1 cellular context compared by ENCODE assay signal in the genomic region with DNA sequence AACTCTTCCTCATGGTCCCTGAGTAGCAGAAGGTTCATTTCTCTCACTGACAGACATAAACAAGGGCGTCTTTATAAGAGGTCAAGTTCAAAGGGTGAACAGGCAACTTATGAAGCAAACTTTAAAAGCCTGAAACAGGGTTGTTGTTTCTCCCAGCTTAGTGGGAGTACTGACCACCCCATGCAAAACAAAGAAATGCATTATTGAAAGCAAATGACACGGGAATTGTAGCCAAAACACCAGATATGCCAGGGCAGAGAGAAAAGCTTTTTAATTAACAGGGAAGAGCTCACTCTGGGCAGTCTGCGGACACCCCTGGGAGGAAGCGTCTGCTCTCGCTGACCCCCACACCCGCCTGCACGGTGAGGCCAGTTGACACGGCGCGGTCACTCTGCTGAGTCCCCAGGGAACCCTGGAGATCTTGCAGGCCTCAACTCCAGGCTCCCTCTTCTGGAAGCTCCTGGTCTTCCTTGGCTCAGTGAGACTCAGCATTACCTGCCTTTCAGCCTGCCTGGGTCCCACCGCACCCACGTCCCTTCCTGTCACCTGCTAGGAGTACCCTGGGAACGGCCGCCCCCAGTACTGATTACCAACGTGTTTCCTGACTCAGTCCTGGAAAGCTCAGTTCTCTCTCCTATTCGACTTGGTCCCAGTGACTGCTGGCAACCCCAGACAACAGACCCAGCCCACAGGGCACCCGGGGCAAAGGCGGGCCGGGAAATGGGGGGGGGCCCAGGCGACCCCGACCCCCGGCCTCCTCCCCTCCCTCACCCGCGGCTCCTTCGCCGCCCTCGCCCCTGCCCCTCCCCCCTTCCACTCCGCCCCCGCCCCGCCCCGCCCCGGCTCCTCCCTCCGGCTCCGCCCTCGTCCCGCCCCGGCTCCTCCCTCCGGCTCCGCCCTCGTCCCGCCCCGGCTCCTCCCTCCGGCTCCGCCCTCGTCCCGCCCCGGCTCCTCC.
TF ChIP-seq lines count a peak whose summit lies in the region.

No MANE protein-coding gene starts in this region.

TF ChIP-seq in K562, 482 proteins besides CTCF, POLR2A, EP300 and RAD21 (continued from another document and continues in another):
- TF ChIP-seq, protein P1, sequence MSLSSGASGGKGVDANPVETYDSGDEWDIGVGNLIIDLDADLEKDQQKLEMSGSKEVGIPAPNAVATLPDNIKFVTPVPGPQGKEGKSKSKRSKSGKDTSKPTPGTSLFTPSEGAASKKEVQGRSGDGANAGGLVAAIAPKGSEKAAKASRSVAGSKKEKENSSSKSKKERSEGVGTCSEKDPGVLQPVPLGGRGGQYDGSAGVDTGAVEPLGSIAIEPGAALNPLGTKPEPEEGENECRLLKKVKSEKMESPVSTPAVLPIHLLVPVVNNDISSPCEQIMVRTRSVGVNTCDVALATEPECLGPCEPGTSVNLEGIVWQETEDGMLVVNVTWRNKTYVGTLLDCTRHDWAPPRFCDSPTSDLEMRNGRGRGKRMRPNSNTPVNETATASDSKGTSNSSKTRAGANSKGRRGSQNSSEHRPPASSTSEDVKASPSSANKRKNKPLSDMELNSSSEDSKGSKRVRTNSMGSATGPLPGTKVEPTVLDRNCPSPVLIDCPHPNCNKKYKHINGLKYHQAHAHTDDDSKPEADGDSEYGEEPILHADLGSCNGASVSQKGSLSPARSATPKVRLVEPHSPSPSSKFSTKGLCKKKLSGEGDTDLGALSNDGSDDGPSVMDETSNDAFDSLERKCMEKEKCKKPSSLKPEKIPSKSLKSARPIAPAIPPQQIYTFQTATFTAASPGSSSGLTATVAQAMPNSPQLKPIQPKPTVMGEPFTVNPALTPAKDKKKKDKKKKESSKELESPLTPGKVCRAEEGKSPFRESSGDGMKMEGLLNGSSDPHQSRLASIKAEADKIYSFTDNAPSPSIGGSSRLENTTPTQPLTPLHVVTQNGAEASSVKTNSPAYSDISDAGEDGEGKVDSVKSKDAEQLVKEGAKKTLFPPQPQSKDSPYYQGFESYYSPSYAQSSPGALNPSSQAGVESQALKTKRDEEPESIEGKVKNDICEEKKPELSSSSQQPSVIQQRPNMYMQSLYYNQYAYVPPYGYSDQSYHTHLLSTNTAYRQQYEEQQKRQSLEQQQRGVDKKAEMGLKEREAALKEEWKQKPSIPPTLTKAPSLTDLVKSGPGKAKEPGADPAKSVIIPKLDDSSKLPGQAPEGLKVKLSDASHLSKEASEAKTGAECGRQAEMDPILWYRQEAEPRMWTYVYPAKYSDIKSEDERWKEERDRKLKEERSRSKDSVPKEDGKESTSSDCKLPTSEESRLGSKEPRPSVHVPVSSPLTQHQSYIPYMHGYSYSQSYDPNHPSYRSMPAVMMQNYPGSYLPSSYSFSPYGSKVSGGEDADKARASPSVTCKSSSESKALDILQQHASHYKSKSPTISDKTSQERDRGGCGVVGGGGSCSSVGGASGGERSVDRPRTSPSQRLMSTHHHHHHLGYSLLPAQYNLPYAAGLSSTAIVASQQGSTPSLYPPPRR (CRISPR knock-in tag; IDR thresholded peaks at IDR 0.05; ENCODE audit: borderline replicate concordance) = 0 out of 2 replicates have a peak, but pooled peaks have one; percentile 77
- TF ChIP-seq ZSCAN32 (CRISPR knock-in tag; IDR thresholded peaks at IDR 0.05) (peak; percentile 63; the same call in 1 of the 2 replicates), ERF (CRISPR knock-in tag; IDR thresholded peaks at IDR 0.05) (no peak), LCOR (CRISPR knock-in tag; IDR thresholded peaks at IDR 0.05) (no peak), MIER1 (IDR thresholded peaks at IDR 0.05; ENCODE audit: low read depth) (no peak), HDAC2 (IDR thresholded peaks at IDR 0.05) (0 out of 2 replicates have a peak, but pooled peaks have one; percentile 30), YY1 (IDR thresholded peaks at IDR 0.05; ENCODE audit: borderline replicate concordance in 1 of 3, control insufficient read depth in 1 of 3, extremely low read depth in 1 of 3, insufficient read depth in 3 of 3, insufficient read length in 1 of 3, insufficient replicate concordance in 2 of 3, low read depth in 1 of 3, low read length in 2 of 3) (no peak), NCOA2 (IDR thresholded peaks at IDR 0.05; ENCODE audit: partially characterized antibody in 2 of 2) (no peak), FOXP1 (CRISPR knock-in tag; IDR thresholded peaks at IDR 0.05) (no peak), KAT8 (IDR thresholded peaks at IDR 0.05; ENCODE audit: low read depth) (no peak), ZNF224 (CRISPR knock-in tag; IDR thresholded peaks at IDR 0.05) (no peak), SRSF9 (IDR thresholded peaks at IDR 0.05; ENCODE audit: borderline replicate concordance, low read depth, low read length) (no peak), MEIS2 (IDR thresholded peaks at IDR 0.05; ENCODE audit: partially characterized antibody) (no peak), ZNF354B (CRISPR knock-in tag; IDR thresholded peaks at IDR 0.05) (no peak), ATF1 (CRISPR knock-in tag; IDR thresholded peaks at IDR 0.05) (no peak), ATF1 (tag; IDR thresholded peaks at IDR 0.05) (peak; percentile 20; the same call in 1 of the 2 replicates), ZNF134 (CRISPR knock-in tag; conservative IDR thresholded peaks at IDR 0.05) (no peak)
- TF ChIP-seq, protein P2, sequence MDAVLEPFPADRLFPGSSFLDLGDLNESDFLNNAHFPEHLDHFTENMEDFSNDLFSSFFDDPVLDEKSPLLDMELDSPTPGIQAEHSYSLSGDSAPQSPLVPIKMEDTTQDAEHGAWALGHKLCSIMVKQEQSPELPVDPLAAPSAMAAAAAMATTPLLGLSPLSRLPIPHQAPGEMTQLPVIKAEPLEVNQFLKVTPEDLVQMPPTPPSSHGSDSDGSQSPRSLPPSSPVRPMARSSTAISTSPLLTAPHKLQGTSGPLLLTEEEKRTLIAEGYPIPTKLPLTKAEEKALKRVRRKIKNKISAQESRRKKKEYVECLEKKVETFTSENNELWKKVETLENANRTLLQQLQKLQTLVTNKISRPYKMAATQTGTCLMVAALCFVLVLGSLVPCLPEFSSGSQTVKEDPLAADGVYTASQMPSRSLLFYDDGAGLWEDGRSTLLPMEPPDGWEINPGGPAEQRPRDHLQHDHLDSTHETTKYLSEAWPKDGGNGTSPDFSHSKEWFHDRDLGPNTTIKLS (IDR thresholded peaks at IDR 0.05; ENCODE audit: borderline replicate concordance, low read depth) = no peak
- TF ChIP-seq, protein P3, sequence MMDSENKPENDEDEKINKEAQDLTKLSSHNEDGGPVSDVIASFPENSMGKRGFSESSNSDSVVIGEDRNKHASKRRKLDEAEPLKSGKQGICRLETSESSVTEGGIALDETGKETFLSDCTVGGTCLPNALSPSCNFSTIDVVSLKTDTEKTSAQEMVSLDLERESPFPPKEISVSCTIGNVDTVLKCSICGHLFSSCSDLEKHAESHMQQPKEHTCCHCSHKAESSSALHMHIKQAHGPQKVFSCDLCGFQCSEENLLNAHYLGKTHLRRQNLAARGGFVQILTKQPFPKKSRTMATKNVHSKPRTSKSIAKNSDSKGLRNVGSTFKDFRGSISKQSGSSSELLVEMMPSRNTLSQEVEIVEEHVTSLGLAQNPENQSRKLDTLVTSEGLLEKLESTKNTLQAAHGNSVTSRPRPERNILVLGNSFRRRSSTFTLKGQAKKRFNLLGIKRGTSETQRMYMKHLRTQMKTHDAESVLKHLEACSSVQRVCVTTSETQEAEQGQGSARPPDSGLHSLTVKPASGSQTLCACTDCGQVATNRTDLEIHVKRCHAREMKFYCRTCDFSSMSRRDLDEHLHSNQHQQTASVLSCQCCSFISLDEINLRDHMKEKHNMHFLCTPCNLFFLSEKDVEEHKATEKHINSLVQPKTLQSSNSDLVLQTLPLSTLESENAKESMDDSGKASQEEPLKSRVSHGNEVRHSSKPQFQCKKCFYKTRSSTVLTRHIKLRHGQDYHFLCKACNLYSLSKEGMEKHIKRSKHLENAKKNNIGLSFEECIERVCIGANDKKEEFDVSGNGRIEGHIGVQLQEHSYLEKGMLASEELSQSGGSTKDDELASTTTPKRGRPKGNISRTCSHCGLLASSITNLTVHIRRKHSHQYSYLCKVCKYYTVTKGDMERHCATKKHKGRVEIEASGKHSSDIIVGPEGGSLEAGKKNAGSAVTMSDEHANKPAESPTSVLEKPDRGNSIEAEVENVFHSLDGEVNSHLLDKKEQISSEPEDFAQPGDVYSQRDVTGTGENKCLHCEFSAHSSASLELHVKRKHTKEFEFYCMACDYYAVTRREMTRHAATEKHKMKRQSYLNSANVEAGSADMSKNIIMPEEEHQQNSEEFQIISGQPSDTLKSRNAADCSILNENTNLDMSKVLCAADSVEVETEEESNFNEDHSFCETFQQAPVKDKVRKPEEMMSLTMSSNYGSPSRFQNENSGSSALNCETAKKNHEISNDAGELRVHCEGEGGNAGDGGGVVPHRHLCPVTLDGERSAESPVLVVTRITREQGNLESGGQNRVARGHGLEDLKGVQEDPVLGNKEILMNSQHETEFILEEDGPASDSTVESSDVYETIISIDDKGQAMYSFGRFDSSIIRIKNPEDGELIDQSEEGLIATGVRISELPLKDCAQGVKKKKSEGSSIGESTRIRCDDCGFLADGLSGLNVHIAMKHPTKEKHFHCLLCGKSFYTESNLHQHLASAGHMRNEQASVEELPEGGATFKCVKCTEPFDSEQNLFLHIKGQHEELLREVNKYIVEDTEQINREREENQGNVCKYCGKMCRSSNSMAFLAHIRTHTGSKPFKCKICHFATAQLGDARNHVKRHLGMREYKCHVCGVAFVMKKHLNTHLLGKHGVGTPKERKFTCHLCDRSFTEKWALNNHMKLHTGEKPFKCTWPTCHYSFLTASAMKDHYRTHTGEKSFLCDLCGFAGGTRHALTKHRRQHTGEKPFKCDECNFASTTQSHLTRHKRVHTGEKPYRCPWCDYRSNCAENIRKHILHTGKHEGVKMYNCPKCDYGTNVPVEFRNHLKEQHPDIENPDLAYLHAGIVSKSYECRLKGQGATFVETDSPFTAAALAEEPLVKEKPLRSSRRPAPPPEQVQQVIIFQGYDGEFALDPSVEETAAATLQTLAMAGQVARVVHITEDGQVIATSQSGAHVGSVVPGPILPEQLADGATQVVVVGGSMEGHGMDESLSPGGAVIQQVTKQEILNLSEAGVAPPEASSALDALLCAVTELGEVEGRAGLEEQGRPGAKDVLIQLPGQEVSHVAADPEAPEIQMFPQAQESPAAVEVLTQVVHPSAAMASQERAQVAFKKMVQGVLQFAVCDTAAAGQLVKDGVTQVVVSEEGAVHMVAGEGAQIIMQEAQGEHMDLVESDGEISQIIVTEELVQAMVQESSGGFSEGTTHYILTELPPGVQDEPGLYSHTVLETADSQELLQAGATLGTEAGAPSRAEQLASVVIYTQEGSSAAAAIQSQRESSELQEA (IDR thresholded peaks at IDR 0.05; ENCODE audit: low read depth) = no peak
- TF ChIP-seq, protein P4, sequence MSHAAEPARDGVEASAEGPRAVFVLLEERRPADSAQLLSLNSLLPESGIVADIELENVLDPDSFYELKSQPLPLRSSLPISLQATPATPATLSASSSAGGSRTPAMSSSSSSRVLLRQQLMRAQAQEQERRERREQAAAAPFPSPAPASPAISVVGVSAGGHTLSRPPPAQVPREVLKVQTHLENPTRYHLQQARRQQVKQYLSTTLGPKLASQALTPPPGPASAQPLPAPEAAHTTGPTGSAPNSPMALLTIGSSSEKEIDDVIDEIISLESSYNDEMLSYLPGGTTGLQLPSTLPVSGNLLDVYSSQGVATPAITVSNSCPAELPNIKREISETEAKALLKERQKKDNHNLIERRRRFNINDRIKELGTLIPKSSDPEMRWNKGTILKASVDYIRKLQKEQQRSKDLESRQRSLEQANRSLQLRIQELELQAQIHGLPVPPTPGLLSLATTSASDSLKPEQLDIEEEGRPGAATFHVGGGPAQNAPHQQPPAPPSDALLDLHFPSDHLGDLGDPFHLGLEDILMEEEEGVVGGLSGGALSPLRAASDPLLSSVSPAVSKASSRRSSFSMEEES (CRISPR knock-in tag; IDR thresholded peaks at IDR 0.05) = no peak
- TF ChIP-seq, protein P5, sequence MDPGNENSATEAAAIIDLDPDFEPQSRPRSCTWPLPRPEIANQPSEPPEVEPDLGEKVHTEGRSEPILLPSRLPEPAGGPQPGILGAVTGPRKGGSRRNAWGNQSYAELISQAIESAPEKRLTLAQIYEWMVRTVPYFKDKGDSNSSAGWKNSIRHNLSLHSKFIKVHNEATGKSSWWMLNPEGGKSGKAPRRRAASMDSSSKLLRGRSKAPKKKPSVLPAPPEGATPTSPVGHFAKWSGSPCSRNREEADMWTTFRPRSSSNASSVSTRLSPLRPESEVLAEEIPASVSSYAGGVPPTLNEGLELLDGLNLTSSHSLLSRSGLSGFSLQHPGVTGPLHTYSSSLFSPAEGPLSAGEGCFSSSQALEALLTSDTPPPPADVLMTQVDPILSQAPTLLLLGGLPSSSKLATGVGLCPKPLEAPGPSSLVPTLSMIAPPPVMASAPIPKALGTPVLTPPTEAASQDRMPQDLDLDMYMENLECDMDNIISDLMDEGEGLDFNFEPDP (CRISPR knock-in tag; IDR thresholded peaks at IDR 0.05) = no peak
- TF ChIP-seq, protein P6, sequence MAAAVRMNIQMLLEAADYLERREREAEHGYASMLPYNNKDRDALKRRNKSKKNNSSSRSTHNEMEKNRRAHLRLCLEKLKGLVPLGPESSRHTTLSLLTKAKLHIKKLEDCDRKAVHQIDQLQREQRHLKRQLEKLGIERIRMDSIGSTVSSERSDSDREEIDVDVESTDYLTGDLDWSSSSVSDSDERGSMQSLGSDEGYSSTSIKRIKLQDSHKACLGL (CRISPR knock-in tag; IDR thresholded peaks at IDR 0.05; ENCODE audit: borderline replicate concordance, poor library complexity, severe bottlenecking) = no peak
- TF ChIP-seq, protein P7, sequence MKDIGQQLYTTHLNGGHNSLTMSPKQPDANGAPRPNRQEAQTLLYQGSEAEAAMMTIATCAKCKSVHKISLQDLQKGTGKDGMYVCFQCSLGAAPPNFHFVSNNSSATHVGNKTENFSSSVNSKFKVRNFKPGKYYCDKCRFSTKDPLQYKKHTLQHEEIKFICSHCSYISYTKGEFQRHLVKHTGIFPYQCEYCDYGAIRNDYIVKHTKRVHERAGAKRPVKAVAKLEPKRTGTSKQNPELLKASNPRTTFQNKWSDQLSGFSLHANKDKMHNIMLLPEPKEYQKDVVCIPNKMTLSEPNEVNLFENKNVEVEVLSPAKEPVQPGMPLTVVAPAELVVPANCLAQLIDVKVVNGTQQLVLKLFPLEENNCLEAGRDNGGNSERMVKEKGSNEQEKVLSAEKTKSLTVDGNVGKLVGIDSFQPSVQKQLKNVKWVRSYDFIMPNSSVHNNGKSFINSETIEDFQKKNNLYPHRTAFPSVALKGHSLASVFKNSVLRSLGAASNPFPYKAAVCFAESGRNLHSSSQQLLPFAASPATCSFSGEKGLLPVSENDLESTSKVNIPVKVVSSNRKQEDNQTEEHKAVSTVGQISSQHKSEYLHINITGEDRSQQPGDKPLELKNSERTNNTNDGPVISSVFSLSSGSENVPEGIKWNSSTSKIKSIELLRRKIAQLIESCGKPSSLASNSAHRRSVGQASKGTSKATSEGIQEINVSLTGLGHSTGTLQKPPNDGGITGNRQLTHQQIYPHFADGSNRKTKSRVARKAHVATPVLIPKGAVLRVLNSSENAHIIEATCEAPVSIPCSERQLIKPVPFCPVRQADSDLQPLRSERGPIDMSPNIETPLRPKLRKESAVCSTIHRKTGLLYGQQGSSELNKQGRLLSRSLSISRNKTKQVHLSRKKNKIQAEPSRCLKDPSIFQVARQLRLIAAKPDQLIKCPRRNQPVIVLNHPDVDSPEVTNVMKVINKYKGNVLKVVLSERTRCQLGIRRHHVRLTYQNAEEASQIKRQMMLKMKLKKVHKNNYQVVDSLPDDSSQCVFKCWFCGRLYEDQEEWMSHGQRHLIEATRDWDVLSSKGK (CRISPR knock-in tag; IDR thresholded peaks at IDR 0.05) = no peak
- TF ChIP-seq, protein P8, sequence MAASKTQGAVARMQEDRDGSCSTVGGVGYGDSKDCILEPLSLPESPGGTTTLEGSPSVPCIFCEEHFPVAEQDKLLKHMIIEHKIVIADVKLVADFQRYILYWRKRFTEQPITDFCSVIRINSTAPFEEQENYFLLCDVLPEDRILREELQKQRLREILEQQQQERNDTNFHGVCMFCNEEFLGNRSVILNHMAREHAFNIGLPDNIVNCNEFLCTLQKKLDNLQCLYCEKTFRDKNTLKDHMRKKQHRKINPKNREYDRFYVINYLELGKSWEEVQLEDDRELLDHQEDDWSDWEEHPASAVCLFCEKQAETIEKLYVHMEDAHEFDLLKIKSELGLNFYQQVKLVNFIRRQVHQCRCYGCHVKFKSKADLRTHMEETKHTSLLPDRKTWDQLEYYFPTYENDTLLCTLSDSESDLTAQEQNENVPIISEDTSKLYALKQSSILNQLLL (CRISPR knock-in tag; IDR thresholded peaks at IDR 0.05; ENCODE audit: borderline replicate concordance) = no peak
